22 cellular contexts compared by ENCODE assay signal in genomic region chrX:20028588-20028987, GRCh38. TPM values are rescaled to one million over a fixed set of nuclear protein-coding genes. Genes with fewer than 3 reads are reported as not detected.
DNase-seq lines count a peak whose midpoint lies in the region; ATAC-seq and TF ChIP-seq lines count a peak whose summit lies in the region.
"Had no signal": no experiment of that assay in that cellular context is flagged by ENCODE, and none has a peak within 500 bp of the region (broad histone marks: within the 10 kb centered on the region; RNA-seq: fewer than 3 reads in every experiment).

No MANE protein-coding gene starts in this region.

- H3K9me3 Mint-ChIP-seq in Caco-2 (ENCODE audit: unreplicated experiment), result no peaks in the 10 kb centered on the region
- H3K9me3 Mint-ChIP-seq in neural crest cell, result peaks cover 3% of the 10 kb centered on the region
- H3K9me3 Mint-ChIP-seq: CD8-positive, alpha-beta memory T cell had no signal

- peak overlapping the region; percentile 89 for H3K27ac ChIP-seq in 22Rv1
- H3K27ac ChIP-seq: GM23248 had no signal

- no peak for ATAC-seq in GM21367 (IDR thresholded peaks at IDR 0.05; ENCODE audit: unreplicated experiment)

- POLR2A ChIA-PET in Caco-2 (lab: Charles Lee), result no interaction called here

- H3K4me3 Mint-ChIP-seq in Caco-2 (ENCODE audit: unreplicated experiment), result no peak overlapping the region
- H3K4me3 Mint-ChIP-seq in neural crest cell, result no peak overlapping the region

- H3K4me1 Mint-ChIP-seq in Caco-2 (ENCODE audit: low read depth, unreplicated experiment) (peaks cover 7% of the 10 kb centered on the region), neural crest cell (no peaks in the 10 kb centered on the region)

- peaks cover 45% of the 10 kb centered on the region for H3K4me1 ChIP-seq in Caco-2

- 0 out of 2 replicates have a peak, but pooled peaks cover 2% of the 10 kb centered on the region for H3K36me3 ChIP-seq in Caco-2 (ENCODE audit: control insufficient read depth, insufficient read depth, low read length)

- intact Hi-C loops in Caco-2 (cut with micrococcal nuclease; ENCODE audit: unreplicated experiment), result loop anchor here (2.0 kb wide), 1 partner anchor 38 kb away; no protein-coding TSS in a partner anchor

- DNase-seq in Caco-2 (peak; percentile 45 to 66), SW480 (ENCODE audit: low spot score) (peak; percentile 28), neural crest cell (ENCODE audit: low read depth, low spot score) (no peak), cerebellar nuclear complex (lab: John Stamatoyannopoulos, UW) (no peak), NOMO-1 (lab: John Stamatoyannopoulos, UW; ENCODE audit: unreplicated experiment in 2 of 2) (no peak)
- DNase-seq: C1 segment of cervical spinal cord; Calu3; CD8-positive, alpha-beta memory T cell; DMS79 treated with DMSO at 0.1 percent for 48 hours; GM23248; H7; KG1; NCI-H1048; NCI-H1417; NCI-H1694; NCI-H2029 treated with DMSO at 0.1 percent for 48 hours; NCI-H446 treated with DMSO at 0.1 percent for 48 hours; NCI-H526 treated with DMSO at 0.1 percent for 48 hours; RPMI8226; SHP77 had no signal

- H3K27me3 Mint-ChIP-seq in Caco-2 (ENCODE audit: insufficient read depth, unreplicated experiment) (no peaks in the 10 kb centered on the region), neural crest cell (ENCODE audit: low read depth) (no peaks in the 10 kb centered on the region)
- H3K27me3 Mint-ChIP-seq: CD8-positive, alpha-beta memory T cell had no signal

- TF ChIP-seq CTCF in 22Rv1 (IDR thresholded peaks at IDR 0.05) (no peak), Caco-2 (IDR thresholded peaks at IDR 0.05; ENCODE audit: insufficient read depth in 1 of 2, low read depth in 1 of 2, low read length in 1 of 2, severe bottlenecking in 1 of 2, unreplicated experiment in 1 of 2) (no peak), neural crest cell (conservative IDR thresholded peaks at IDR 0.05) (no peak)

- BruUV-seq in Caco-2 (replicated peaks; lab: Mats Ljungman, UMichigan), result no TSS peak

- H3K4me3 ChIP-seq in Caco-2 (ENCODE audit: low read depth, low read length), result no peak overlapping the region
- H3K4me3 ChIP-seq: GM23248 had no signal

- H3K27ac Mint-ChIP-seq in Caco-2 (ENCODE audit: unreplicated experiment) (peak overlapping the region; percentile 55), neural crest cell (ENCODE audit: unreplicated experiment) (peak overlapping the region; percentile 75)

- no peaks in the 10 kb centered on the region for H3K9me3 ChIP-seq in Caco-2

- no peaks in the 10 kb centered on the region for H3K27me3 ChIP-seq in Caco-2 (replicated peaks; ENCODE audit: control insufficient read depth, insufficient read depth, low read length)

- peaks cover 34% of the 10 kb centered on the region for H3K36me3 Mint-ChIP-seq in Caco-2 (ENCODE audit: insufficient read depth, unreplicated experiment)
- H3K36me3 Mint-ChIP-seq in neural crest cell (ENCODE audit: low read depth), result peaks cover 4% of the 10 kb centered on the region

- CTCF ChIA-PET in Caco-2 (lab: Charles Lee), result interaction anchor here (0.6 to 1.2 kb wide), 2 partner anchors 21 to 39 kb away, joined by 3 to 9 read pairs; no protein-coding TSS in a partner anchor

RNA-seq across cellular contexts. Expression of gene BCLAF3, which starts 37.7 kb away (rescaled TPM):
- total RNA-seq in Caco-2 (2022) (5.7 and 7.8 TPM in 2 replicates), neural crest cell (7.6 and 8.9 TPM in 2 replicates)

Comparison
In these comparisons a context has a peak if more than half of its experiments do, and no peak if none do; other contexts are left out.
1. DNase-seq: peak in Caco-2 (2 of 2) and SW480 (single experiment); none in neural crest cell (single experiment), cerebellar nuclear complex (0 of 2) and NOMO-1 (0 of 2).